In the genomic region with DNA sequence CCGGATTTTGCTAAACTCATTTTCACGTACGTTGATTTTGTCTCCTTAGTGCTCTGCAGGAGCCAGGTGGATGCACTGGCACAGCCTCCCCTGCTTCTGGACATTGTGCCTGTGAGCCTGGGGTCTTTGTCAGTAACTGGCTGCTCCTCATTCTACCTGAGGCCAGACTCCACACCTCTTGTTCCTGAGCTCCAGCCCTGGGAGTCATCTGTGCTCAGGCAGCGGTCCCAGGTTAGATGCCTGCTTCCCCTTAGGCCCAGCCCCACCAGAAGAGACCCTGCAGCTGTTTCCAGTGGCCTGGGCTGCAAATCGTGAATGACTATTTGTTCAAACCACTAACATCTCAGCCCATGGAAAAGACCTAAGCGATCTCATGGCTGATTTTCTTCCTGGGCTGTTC, we compare ENCODE assay signal across 35 cellular contexts.
"Had no signal": no experiment of that assay in that cellular context is flagged by ENCODE, and none has a peak within 500 bp of the region (broad histone marks: within the 10 kb centered on the region; RNA-seq: fewer than 3 reads in every experiment).

No MANE protein-coding gene starts in this region.

- H2AFZ ChIP-seq: PC-9 had no signal

- H3K4me2 ChIP-seq: PC-9 had no signal

- H3K4me1 ChIP-seq: ascending aorta, breast epithelium had no signal

- H3K4me3 ChIP-seq: ascending aorta, breast epithelium, MG63, PC-9 had no signal

- H3K4me1 Mint-ChIP-seq: activated CD4-positive, alpha-beta T cell treated with anti-CD3 and anti-CD28 coated beads, Interleukin-2, amount 10 ng/mL, durations not matched to agents 7 days and 5 days; activated naive CD4-positive, alpha-beta T cell treated with anti-CD3 and anti-CD28 coated beads, Interleukin-2, amount 50 U/mL, for 24 hours; activated T-helper 17 cell treated with anti-CD3 and anti-CD28 coated beads, Interleukin-2, amount 50 U/mL, for 72 hours had no signal

- H3K27me3 ChIP-seq: ascending aorta had no signal

- ATAC-seq: activated CD4-positive, alpha-beta T cell treated with anti-CD3 and anti-CD28 coated beads for 36 hours; activated CD4-positive, CD25-positive, alpha-beta regulatory T cell treated with anti-CD3 and anti-CD28 coated beads, Interleukin-2, amount 50 U/mL, for 24 hours; activated CD8-positive, alpha-beta memory T cell treated with anti-CD3 and anti-CD28 coated beads, Interleukin-2, amount 10 ng/mL, durations not matched to agents 7 days and 5 days; activated T-cell treated with anti-CD3 and anti-CD28 coated beads, Interleukin-2, amount 50 U/mL, for 72 hours; activated T-helper 17 cell treated with anti-CD3 and anti-CD28 coated beads, Interleukin-2, amount 50 U/mL, for 72 hours; Right ventricle myocardium inferior; WTC11 had no signal

- H3K4me3 Mint-ChIP-seq: activated CD4-positive, alpha-beta T cell treated with anti-CD3 and anti-CD28 coated beads for 36 hours; activated CD4-positive, alpha-beta T cell treated with anti-CD3 and anti-CD28 coated beads, Interleukin-2, amount 10 ng/mL, durations not matched to agents 7 days and 5 days; activated CD8-positive, alpha-beta memory T cell treated with anti-CD3 and anti-CD28 coated beads, Interleukin-2, amount 10 ng/mL, durations not matched to agents 7 days and 5 days; activated naive CD4-positive, alpha-beta T cell treated with anti-CD3 and anti-CD28 coated beads, Interleukin-2, amount 50 U/mL, for 24 hours; activated naive CD8-positive, alpha-beta T cell treated with anti-CD3 and anti-CD28 coated beads, Interleukin-2, amount 10 ng/mL, durations not matched to agents 7 days and 5 days; activated T-cell treated with anti-CD3 and anti-CD28 coated beads, Interleukin-2, amount 50 U/mL, for 72 hours; activated T-helper 17 cell treated with anti-CD3 and anti-CD28 coated beads, Interleukin-2, amount 50 U/mL, for 72 hours; WTC11 had no signal

- H3K36me3 ChIP-seq: ascending aorta, breast epithelium, MG63 had no signal

- H3K9me3 Mint-ChIP-seq: activated CD4-positive, alpha-beta T cell treated with anti-CD3 and anti-CD28 coated beads, Interleukin-2, amount 10 ng/mL, durations not matched to agents 7 days and 5 days; activated naive CD4-positive, alpha-beta T cell treated with anti-CD3 and anti-CD28 coated beads, Interleukin-2, amount 50 U/mL, for 24 hours; activated naive CD8-positive, alpha-beta T cell treated with anti-CD3 and anti-CD28 coated beads, Interleukin-2, amount 10 ng/mL, durations not matched to agents 7 days and 5 days; activated T-helper 17 cell treated with anti-CD3 and anti-CD28 coated beads, Interleukin-2, amount 50 U/mL, for 72 hours had no signal

- H3K27ac Mint-ChIP-seq: activated CD4-positive, alpha-beta T cell treated with anti-CD3 and anti-CD28 coated beads for 36 hours; activated CD4-positive, alpha-beta T cell treated with anti-CD3 and anti-CD28 coated beads, Interleukin-2, amount 10 ng/mL, durations not matched to agents 7 days and 5 days; activated CD8-positive, alpha-beta memory T cell treated with anti-CD3 and anti-CD28 coated beads, Interleukin-2, amount 10 ng/mL, durations not matched to agents 7 days and 5 days; activated naive CD4-positive, alpha-beta T cell treated with anti-CD3 and anti-CD28 coated beads, Interleukin-2, amount 50 U/mL, for 24 hours; activated naive CD8-positive, alpha-beta T cell treated with anti-CD3 and anti-CD28 coated beads, Interleukin-2, amount 10 ng/mL, durations not matched to agents 7 days and 5 days; activated T-cell treated with anti-CD3 and anti-CD28 coated beads, Interleukin-2, amount 50 U/mL, for 72 hours; activated T-helper 17 cell treated with anti-CD3 and anti-CD28 coated beads, Interleukin-2, amount 50 U/mL, for 72 hours; WTC11 had no signal

- DNase-seq: activated CD4-positive, alpha-beta T cell treated with anti-CD3 and anti-CD28 coated beads for 36 hours; activated CD4-positive, alpha-beta T cell treated with anti-CD3 and anti-CD28 coated beads, Interleukin-2, amount 10 ng/mL, durations not matched to agents 7 days and 5 days; activated CD4-positive, alpha-beta T cell treated with anti-CD3 and anti-CD28 coated beads, Interleukin-2, amount 50 U/mL, for 48 hours; activated effector memory CD4-positive, alpha-beta T cell treated with anti-CD3 and anti-CD28 coated beads, Interleukin-2, amount 50 U/mL, for 16 hours; activated naive CD4-positive, alpha-beta T cell; activated naive CD8-positive, alpha-beta T cell treated with anti-CD3 and anti-CD28 coated beads, Interleukin-2, amount 10 ng/mL, durations not matched to agents 7 days and 5 days; activated T-cell treated with anti-CD3 and anti-CD28 coated beads, Interleukin-2, amount 50 U/mL, for 1 hour; activated T-cell treated with anti-CD3 and anti-CD28 coated beads, Interleukin-2, amount 50 U/mL, for 72 hours; amygdala; Kasumi-1; KG1; MG63; NCI-H1048; NCI-H1105 treated with DMSO at 0.1 percent for 48 hours; NCI-H1436; NCI-H1694; NCI-H1930; NCI-H2081 treated with DMSO at 0.1 percent for 48 hours; NCI-H226; NCI-H446 treated with DMSO at 0.1 percent for 48 hours; NCI-H524; NCI-H69; PC-9; SIG-M5; T1000 had no signal

- H3K27ac ChIP-seq: ascending aorta, breast epithelium, PC-9, RWPE1 had no signal

- H3K36me3 Mint-ChIP-seq: activated CD8-positive, alpha-beta memory T cell treated with anti-CD3 and anti-CD28 coated beads, Interleukin-2, amount 10 ng/mL, durations not matched to agents 7 days and 5 days; activated naive CD8-positive, alpha-beta T cell treated with anti-CD3 and anti-CD28 coated beads, Interleukin-2, amount 10 ng/mL, durations not matched to agents 7 days and 5 days; WTC11 had no signal

- H3K9me3 ChIP-seq: ascending aorta had no signal

- FAIRE-seq: RCC 7860 had no signal
